9 cellular contexts compared by ENCODE assay signal in genomic region chr7:135801045-135801693, GRCh38. TPM values are rescaled to one million over a fixed set of nuclear protein-coding genes. Genes with fewer than 3 reads are reported as not detected.
DNase-seq lines count a peak whose midpoint lies in the region; ATAC-seq and TF ChIP-seq lines count a peak whose summit lies in the region.
"Had no signal": no experiment of that assay in that cellular context is flagged by ENCODE, and none has a peak within 500 bp of the region (broad histone marks: within the 10 kb centered on the region; RNA-seq: fewer than 3 reads in every experiment).

No MANE protein-coding gene starts in this region.

- H3K4me1 Mint-ChIP-seq in activated T-cell treated with anti-CD3 and anti-CD28 coated beads, Interleukin-2, amount 50 U/mL, for 4 hours (ENCODE audit: low read depth), result peaks cover 7% of the 10 kb centered on the region

- peaks cover 5% of the 10 kb centered on the region for H3K79me1 ChIP-seq in trophoblast cell (ENCODE audit: low read length)

- ATAC-seq in GM18861 (IDR thresholded peaks at IDR 0.05; ENCODE audit: unreplicated experiment), result peak; percentile 79
- ATAC-seq in HG03175 (IDR thresholded peaks at IDR 0.05; ENCODE audit: unreplicated experiment), result peak; percentile 64
- peak; percentile 67 to 78 for ATAC-seq in activated T-cell treated with anti-CD3 and anti-CD28 coated beads, Interleukin-2, amount 50 U/mL, for 4 hours
- no peak for ATAC-seq in omental fat pad (ENCODE audit: low FRiP score)

- H3K4ac ChIP-seq in trophoblast cell (ENCODE audit: low read depth, low read length), result no peak overlapping the region

- H3K4me1 ChIP-seq in trophoblast cell (ENCODE audit: control insufficient read depth in 1 of 2, insufficient read depth in 2 of 2, low read length in 2 of 2), result peaks cover 0 to 3% of the 10 kb centered on the region in 2 experiments

- TF ChIP-seq CTCF in omental fat pad (IDR thresholded peaks at IDR 0.05), result peak in 1 of 3 donors; percentile 6

- no peak overlapping the region for H2BK120ac ChIP-seq in trophoblast cell (ENCODE audit: insufficient read depth, low read length, poor library complexity)

- no peak overlapping the region for H3K14ac ChIP-seq in trophoblast cell (ENCODE audit: low read length)

- no peaks in the 10 kb centered on the region for H3K9me3 Mint-ChIP-seq in activated T-cell treated with anti-CD3 and anti-CD28 coated beads, Interleukin-2, amount 50 U/mL, for 4 hours

- in situ Hi-C loops in Caki2 (cut with HindIII; ENCODE audit: low pct_unique_long_range_greater_than_20kb, low sequenced_read_pairs), result no loop called here

- H2BK5ac ChIP-seq in trophoblast cell (ENCODE audit: low read depth, low read length, poor library complexity), result no peak overlapping the region

- H3K79me2 ChIP-seq in trophoblast cell (ENCODE audit: control insufficient read depth, insufficient read depth, low read length, poor library complexity), result no peaks in the 10 kb centered on the region

- DNase-seq in Caki2 (ENCODE audit: low read depth), result peak; percentile 57
- DNase-seq in NCI-H2196 treated with DMSO at 0.1 percent for 48 hours (lab: John Stamatoyannopoulos, UW; ENCODE audit: unreplicated experiment), result peak; percentile 35
- DNase-seq in activated T-cell treated with anti-CD3 and anti-CD28 coated beads, Interleukin-2, amount 50 U/mL, for 4 hours, result no peak
- peak; percentile 51 for DNase-seq in glomerular visceral epithelial cell (ENCODE audit: extremely low spot score)
- peak; percentile 7 to 80 for DNase-seq in trophoblast cell
- DNase-seq in omental fat pad (ENCODE audit: low spot score), result no peak

- H3K27me3 ChIP-seq in trophoblast cell (ENCODE audit: insufficient read depth, low read length), result no peaks in the 10 kb centered on the region

- no peak overlapping the region for H3K9ac ChIP-seq in trophoblast cell (ENCODE audit: low read length)

- no peaks in the 10 kb centered on the region for H3K36me3 Mint-ChIP-seq in activated T-cell treated with anti-CD3 and anti-CD28 coated beads, Interleukin-2, amount 50 U/mL, for 4 hours (ENCODE audit: insufficient read depth)
- H3K36me3 Mint-ChIP-seq: activated naive CD8-positive, alpha-beta T cell had no signal

- no peak overlapping the region for H4K12ac ChIP-seq in trophoblast cell (ENCODE audit: low read depth, low read length)

- no peak overlapping the region for H3K18ac ChIP-seq in trophoblast cell (ENCODE audit: low read length)

- H3K27me3 Mint-ChIP-seq in activated T-cell treated with anti-CD3 and anti-CD28 coated beads, Interleukin-2, amount 50 U/mL, for 4 hours (ENCODE audit: low read depth), result peaks cover 8% of the 10 kb centered on the region

- H3K36me3 ChIP-seq in trophoblast cell (ENCODE audit: control insufficient read depth in 1 of 2, insufficient read depth in 2 of 2, low read length in 2 of 2), result no peaks in the 10 kb centered on the region

- no peak overlapping the region for H2AFZ ChIP-seq in trophoblast cell (ENCODE audit: insufficient read depth, low read length, poor library complexity)

- no peak overlapping the region for H2AK5ac ChIP-seq in trophoblast cell (ENCODE audit: low read length)

- no peak overlapping the region for H4K91ac ChIP-seq in trophoblast cell (ENCODE audit: low read depth, low read length)

- H3K23ac ChIP-seq in trophoblast cell (ENCODE audit: low read length), result no peak overlapping the region

- no peak overlapping the region for H3K4me3 Mint-ChIP-seq in activated T-cell treated with anti-CD3 and anti-CD28 coated beads, Interleukin-2, amount 50 U/mL, for 4 hours
- H3K4me3 Mint-ChIP-seq: activated naive CD8-positive, alpha-beta T cell had no signal

- no CpG with 5 or more reads among the region's 16 CpGs for WGBS in trophoblast cell (ENCODE audit: extremely low coverage, insufficient coverage, insufficient read length)

- no peaks in the 10 kb centered on the region for H3K9me3 ChIP-seq in trophoblast cell (ENCODE audit: insufficient read depth, low read depth, low read length)

- no peak overlapping the region for H3K27ac ChIP-seq in trophoblast cell (ENCODE audit: low read depth, low read length)

- H2BK12ac ChIP-seq in trophoblast cell (ENCODE audit: low read length), result no peak overlapping the region

- no peak overlapping the region for H4K8ac ChIP-seq in trophoblast cell (ENCODE audit: low read depth, low read length)

- no peak overlapping the region for H3K4me2 ChIP-seq in trophoblast cell (ENCODE audit: low read length)

- H3K4me3 ChIP-seq in trophoblast cell (ENCODE audit: low read depth, low read length), result no peak overlapping the region

RNA-seq across cellular contexts. Expression of gene FAM180A, which starts 52.6 kb away (rescaled TPM):
- total RNA-seq in Caki2 (2014; rRNA removed; shearing (Covaris generic); ENCODE audit: low replicate concordance), result 0.84 TPM in 1 of 2 replicates, not detected in the other
- not detected for total RNA-seq in activated T-cell treated with anti-CD3 and anti-CD28 coated beads, Interleukin-2, amount 50 U/mL, for 4 hours
- polyA plus RNA-seq in trophoblast cell (2013), result 0.18 and 0.21 TPM in 2 replicates
- total RNA-seq in omental fat pad, result 10 to 100 TPM in 2 of 4 donors, 1 to 10 TPM in 2; 1.9 to 30.5 (median 9.8) TPM

Comparison
In these comparisons a context has a peak if more than half of its experiments do, and no peak if none do; other contexts are left out.
1. DNase-seq: peak in Caki2 (single experiment), NCI-H2196 treated with DMSO at 0.1 percent for 48 hours (single experiment), glomerular visceral epithelial cell (single experiment) and trophoblast cell (2 of 2); none in activated T-cell treated with anti-CD3 and anti-CD28 coated beads, Interleukin-2, amount 50 U/mL, for 4 hours (single experiment) and omental fat pad (single experiment).